Comparison of ENCODE assay signal across 19 cellular contexts in the genomic region with DNA sequence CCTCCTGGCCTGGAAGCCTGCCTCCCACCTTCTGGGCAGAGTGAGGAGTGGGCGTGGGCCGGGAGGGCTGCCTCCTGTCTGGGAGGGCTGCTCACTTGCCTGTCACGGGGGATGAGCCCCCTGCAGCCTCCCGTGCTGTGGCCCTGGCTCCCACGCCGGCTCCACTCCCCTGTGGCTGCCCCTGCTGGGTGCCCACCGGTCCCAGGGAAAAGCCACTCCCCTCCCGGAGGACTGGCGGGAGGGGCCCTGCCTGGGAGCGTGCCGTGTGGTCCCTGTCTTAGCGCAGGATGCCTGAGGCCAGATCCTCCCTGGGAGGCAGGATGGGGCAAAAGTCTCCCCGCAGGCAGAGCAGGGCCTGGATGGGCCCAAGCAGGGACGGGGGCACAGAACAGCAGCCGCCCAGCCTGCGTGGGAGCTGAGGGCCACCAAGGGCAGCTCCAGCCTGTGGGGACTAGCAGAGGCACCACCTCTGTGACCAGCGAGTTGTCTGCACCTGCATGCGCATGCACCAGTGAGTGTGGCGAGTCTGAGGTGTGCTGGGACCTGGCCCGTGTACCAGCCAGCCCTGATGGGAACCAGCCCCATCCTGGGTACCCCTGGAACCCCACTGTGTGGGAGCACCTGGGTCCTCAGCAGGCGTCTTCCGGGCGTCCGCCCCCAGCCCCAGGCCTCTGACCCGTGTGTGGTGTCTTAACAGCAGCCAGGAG.
DNase-seq lines count a peak whose midpoint lies in the region; ATAC-seq and TF ChIP-seq lines count a peak whose summit lies in the region.
"Had no signal": no experiment of that assay in that cellular context is flagged by ENCODE, and none has a peak within 500 bp of the region (broad histone marks: within the 10 kb centered on the region; RNA-seq: fewer than 3 reads in every experiment).

No MANE protein-coding gene starts in this region.

- H3K4me3 ChIP-seq in SJCRH30 (no peak overlapping the region), iPS-20b (ENCODE audit: low read length) (no peak overlapping the region)
- H3K4me3 ChIP-seq: gastrocnemius medialis had no signal

- no peak for ATAC-seq in activated CD8-positive, alpha-beta T cell treated with anti-CD3 and anti-CD28 coated beads for 36 hours
- ATAC-seq in activated CD8-positive, alpha-beta T cell treated with anti-CD3 and anti-CD28 coated beads, Interleukin-2, amount 10 ng/mL, durations not matched to agents 7 days and 5 days: no peak
- no peak for ATAC-seq in stimulated activated naive B cell treated with anti-CD40 and anti-IgM and Interleukin-4, amounts not matched to agents 10 μg/mL and 1 μg/mL and 100 μg/mL, for 72 hours (replicated peaks)
- ATAC-seq: activated CD4-positive, alpha-beta T cell treated with anti-CD3 and anti-CD28 coated beads for 36 hours; gastrocnemius medialis; PC-3; right cardiac atrium had no signal

- DNase-seq in activated CD8-positive, alpha-beta T cell treated with anti-CD3 and anti-CD28 coated beads for 36 hours: no peak
- no peak for DNase-seq in activated CD8-positive, alpha-beta T cell treated with anti-CD3 and anti-CD28 coated beads, Interleukin-2, amount 10 ng/mL, durations not matched to agents 7 days and 5 days
- DNase-seq in SJCRH30: peak; percentile 52 to 55
- DNase-seq in stimulated activated naive B cell treated with anti-CD40 and anti-IgM and Interleukin-4, amounts not matched to agents 10 μg/mL and 1 μg/mL and 100 μg/mL, for 72 hours: no peak
- DNase-seq in NCI-H187 treated with DMSO at 0.1 percent for 48 hours (lab: John Stamatoyannopoulos, UW): no peak
- DNase-seq in NCI-H1694 treated with DMSO at 0.1 percent for 48 hours (lab: John Stamatoyannopoulos, UW): no peak
- no peak for DNase-seq in CD1c-positive myeloid dendritic cell (ENCODE audit: extremely low spot score)
- DNase-seq: 8988T; activated CD4-positive, alpha-beta T cell treated with anti-CD3 and anti-CD28 coated beads for 36 hours; effector CD8-positive, alpha-beta T cell; gastrocnemius medialis; kidney glomerular epithelial cell; naive B cell; NCI-H146; NCI-H510A; PC-3 had no signal

- H3K9ac ChIP-seq in iPS-20b (ENCODE audit: low read depth, low read length): peak overlapping the region; percentile 71; the same call in 1 of the 2 replicates
- H3K9ac ChIP-seq: KMS-11 had no signal

- H3K9me3 Mint-ChIP-seq in activated CD8-positive, alpha-beta T cell treated with anti-CD3 and anti-CD28 coated beads for 36 hours: no peaks in the 10 kb centered on the region
- no peaks in the 10 kb centered on the region for H3K9me3 Mint-ChIP-seq in activated CD8-positive, alpha-beta T cell treated with anti-CD3 and anti-CD28 coated beads, Interleukin-2, amount 10 ng/mL, durations not matched to agents 7 days and 5 days (ENCODE audit: insufficient read depth)
- H3K9me3 Mint-ChIP-seq in stimulated activated naive B cell treated with anti-CD40 and anti-IgM and Interleukin-4, amounts not matched to agents 10 μg/mL and 1 μg/mL and 100 μg/mL, for 72 hours: no peaks in the 10 kb centered on the region
- H3K9me3 Mint-ChIP-seq: naive B cell had no signal

- H3K27me3 ChIP-seq in SJCRH30 (no peaks in the 10 kb centered on the region), iPS-20b (ENCODE audit: insufficient read depth, low read length) (no peaks in the 10 kb centered on the region)
- H3K27me3 ChIP-seq: gastrocnemius medialis had no signal

- H3K36me3 Mint-ChIP-seq in activated CD8-positive, alpha-beta T cell treated with anti-CD3 and anti-CD28 coated beads for 36 hours (ENCODE audit: low read depth): peaks cover 40% of the 10 kb centered on the region
- peaks cover 42% of the 10 kb centered on the region for H3K36me3 Mint-ChIP-seq in activated CD8-positive, alpha-beta T cell treated with anti-CD3 and anti-CD28 coated beads, Interleukin-2, amount 10 ng/mL, durations not matched to agents 7 days and 5 days (ENCODE audit: low read depth)
- peaks cover 15 to 18% of the 10 kb centered on the region in 2 donors for H3K36me3 Mint-ChIP-seq in stimulated activated naive B cell treated with anti-CD40 and anti-IgM and Interleukin-4, amounts not matched to agents 10 μg/mL and 1 μg/mL and 100 μg/mL, for 72 hours
- H3K36me3 Mint-ChIP-seq: naive B cell had no signal

- POLR2A ChIA-PET in activated CD8-positive, alpha-beta T cell treated with anti-CD3 and anti-CD28 coated beads for 36 hours (lab: Charles Lee): interaction anchor here (0.6 to 1.8 kb wide), 4 partner anchors 15 to 1216 kb away, joined by 3 to 6 read pairs (median 4); partner anchors contain the start of gene UBALD2
- POLR2A ChIA-PET in activated CD8-positive, alpha-beta T cell treated with anti-CD3 and anti-CD28 coated beads, Interleukin-2, amount 10 ng/mL, durations not matched to agents 7 days and 5 days (lab: Charles Lee): no interaction called here

- CTCF ChIA-PET in activated CD8-positive, alpha-beta T cell treated with anti-CD3 and anti-CD28 coated beads for 36 hours (lab: Charles Lee): interaction anchor here (0.9 to 1.2 kb wide), 4 partner anchors 14 to 147 kb away, joined by 3 to 5 read pairs (median 4); no protein-coding TSS in a partner anchor
- CTCF ChIA-PET in activated CD8-positive, alpha-beta T cell treated with anti-CD3 and anti-CD28 coated beads, Interleukin-2, amount 10 ng/mL, durations not matched to agents 7 days and 5 days (lab: Charles Lee): interaction anchor here (1.3 kb wide), 1 partner anchor 51 kb away, joined by 4 read pairs; no protein-coding TSS in a partner anchor

- intact Hi-C loops in activated CD8-positive, alpha-beta T cell treated with anti-CD3 and anti-CD28 coated beads for 36 hours (cut with micrococcal nuclease): no loop called here

- TF ChIP-seq CTCF in activated CD8-positive, alpha-beta T cell treated with anti-CD3 and anti-CD28 coated beads for 36 hours (IDR thresholded peaks at IDR 0.05): no peak

- H3K27ac Mint-ChIP-seq in activated CD8-positive, alpha-beta T cell treated with anti-CD3 and anti-CD28 coated beads for 36 hours: peak overlapping the region; percentile 11
- no peak overlapping the region for H3K27ac Mint-ChIP-seq in activated CD8-positive, alpha-beta T cell treated with anti-CD3 and anti-CD28 coated beads, Interleukin-2, amount 10 ng/mL, durations not matched to agents 7 days and 5 days
- peak overlapping the region; percentile 93 for H3K27ac Mint-ChIP-seq in stimulated activated naive B cell treated with anti-CD40 and anti-IgM and Interleukin-4, amounts not matched to agents 10 μg/mL and 1 μg/mL and 100 μg/mL, for 72 hours

- H3K4me1 Mint-ChIP-seq in activated CD8-positive, alpha-beta T cell treated with anti-CD3 and anti-CD28 coated beads for 36 hours (ENCODE audit: low read depth): peaks cover 51% of the 10 kb centered on the region
- H3K4me1 Mint-ChIP-seq in activated CD8-positive, alpha-beta T cell treated with anti-CD3 and anti-CD28 coated beads, Interleukin-2, amount 10 ng/mL, durations not matched to agents 7 days and 5 days (ENCODE audit: low read depth): peaks cover 43% of the 10 kb centered on the region
- H3K4me1 Mint-ChIP-seq in stimulated activated naive B cell treated with anti-CD40 and anti-IgM and Interleukin-4, amounts not matched to agents 10 μg/mL and 1 μg/mL and 100 μg/mL, for 72 hours: peaks cover 35 to 61% of the 10 kb centered on the region in 2 donors

- no peak overlapping the region for H3K4me3 Mint-ChIP-seq in activated CD8-positive, alpha-beta T cell treated with anti-CD3 and anti-CD28 coated beads for 36 hours
- H3K4me3 Mint-ChIP-seq in activated CD8-positive, alpha-beta T cell treated with anti-CD3 and anti-CD28 coated beads, Interleukin-2, amount 10 ng/mL, durations not matched to agents 7 days and 5 days: no peak overlapping the region
- H3K4me3 Mint-ChIP-seq in stimulated activated naive B cell treated with anti-CD40 and anti-IgM and Interleukin-4, amounts not matched to agents 10 μg/mL and 1 μg/mL and 100 μg/mL, for 72 hours: no peak overlapping the region
- H3K4me3 Mint-ChIP-seq: activated CD4-positive, alpha-beta T cell treated with anti-CD3 and anti-CD28 coated beads for 36 hours had no signal

- H3K9me3 ChIP-seq in SJCRH30 (replicated peaks): no peaks in the 10 kb centered on the region
- no peaks in the 10 kb centered on the region for H3K9me3 ChIP-seq in iPS-20b (ENCODE audit: insufficient read depth, low read depth, low read length)
- H3K9me3 ChIP-seq: gastrocnemius medialis had no signal

- H3K4me1 ChIP-seq in SJCRH30 (peaks cover 15% of the 10 kb centered on the region), iPS-20b (ENCODE audit: insufficient read depth, low read length) (peaks cover 28% of the 10 kb centered on the region; the same call in 1 of the 2 replicates)

- H3K36me3 ChIP-seq in SJCRH30 (peaks cover 26% of the 10 kb centered on the region), iPS-20b (ENCODE audit: insufficient read depth, low read depth, low read length) (peaks cover 33% of the 10 kb centered on the region)

- H3K27ac ChIP-seq in SJCRH30: peak overlapping the region; percentile 26; the same call in 1 of the 2 replicates
- H3K27ac ChIP-seq in iPS-20b (ENCODE audit: low read length): peak overlapping the region; percentile 95
- H3K27ac ChIP-seq: gastrocnemius medialis, KMS-11 had no signal

- H3K27me3 Mint-ChIP-seq in activated CD8-positive, alpha-beta T cell treated with anti-CD3 and anti-CD28 coated beads for 36 hours: no peaks in the 10 kb centered on the region
- H3K27me3 Mint-ChIP-seq in activated CD8-positive, alpha-beta T cell treated with anti-CD3 and anti-CD28 coated beads, Interleukin-2, amount 10 ng/mL, durations not matched to agents 7 days and 5 days (ENCODE audit: low read depth): no peaks in the 10 kb centered on the region
- H3K27me3 Mint-ChIP-seq in stimulated activated naive B cell treated with anti-CD40 and anti-IgM and Interleukin-4, amounts not matched to agents 10 μg/mL and 1 μg/mL and 100 μg/mL, for 72 hours: no peaks in the 10 kb centered on the region
- H3K27me3 Mint-ChIP-seq: activated CD4-positive, alpha-beta T cell treated with anti-CD3 and anti-CD28 coated beads for 36 hours; naive B cell had no signal

Comparison
In these comparisons a context has a peak if more than half of its experiments do, and no peak if none do; other contexts are left out.
1. DNase-seq: peak in SJCRH30 (2 of 2); none in activated CD8-positive, alpha-beta T cell treated with anti-CD3 and anti-CD28 coated beads for 36 hours (single experiment), activated CD8-positive, alpha-beta T cell treated with anti-CD3 and anti-CD28 coated beads, Interleukin-2, amount 10 ng/mL, durations not matched to agents 7 days and 5 days (single experiment), stimulated activated naive B cell treated with anti-CD40 and anti-IgM and Interleukin-4, amounts not matched to agents 10 μg/mL and 1 μg/mL and 100 μg/mL, for 72 hours (single experiment), NCI-H187 treated with DMSO at 0.1 percent for 48 hours (single experiment), NCI-H1694 treated with DMSO at 0.1 percent for 48 hours (single experiment) and CD1c-positive myeloid dendritic cell (single experiment).